18 cellular contexts compared by ENCODE assay signal in genomic region chr3:34212175-34212574, GRCh38.
DNase-seq lines count a peak whose midpoint lies in the region; ATAC-seq and TF ChIP-seq lines count a peak whose summit lies in the region.
"Had no signal": no experiment of that assay in that cellular context is flagged by ENCODE, and none has a peak within 500 bp of the region (broad histone marks: within the 10 kb centered on the region; RNA-seq: fewer than 3 reads in every experiment).

No MANE protein-coding gene starts in this region.

- intact Hi-C loops in ascending aorta (cut with DNase I) (loop anchor here (5.0 kb wide), 1 partner anchor 45 kb away; no protein-coding TSS in a partner anchor), left ventricle myocardium superior (cut with micrococcal nuclease) (no loop called here)

- no peaks in the 10 kb centered on the region for H3K27me3 ChIP-seq in ascending aorta
- H3K27me3 ChIP-seq in skeletal muscle satellite cell (ENCODE audit: control insufficient read depth, insufficient read depth, low read length) = no peaks in the 10 kb centered on the region
- H3K27me3 ChIP-seq: gastrocnemius medialis, tibial nerve had no signal

- H3K9ac ChIP-seq in skeletal muscle satellite cell (ENCODE audit: low read depth, low read length) = no peak overlapping the region

- DNase-seq in ascending aorta (ENCODE audit: low spot score in 2 of 2) = peak in 1 of 2 donors; percentile 64
- peak; percentile 12 to 17 for DNase-seq in foreskin fibroblast
- no peak for DNase-seq in DMS53 treated with DMSO at 0.1 percent for 48 hours (lab: John Stamatoyannopoulos, UW; ENCODE audit: unreplicated experiment)
- DNase-seq in left ventricle myocardium superior = no peak
- no peak for DNase-seq in RKO (ENCODE audit: low spot score)
- DNase-seq: activated CD8-positive, alpha-beta T cell treated with anti-CD3 and anti-CD28 coated beads, Interleukin-2, amount 10 ng/mL, durations not matched to agents 7 days and 5 days; gastrocnemius medialis; islet precursor cell; posterior cingulate gyrus; stimulated activated CD4-positive, alpha-beta T cell treated with anti-CD3 and anti-CD28 coated beads, Interleukin-1b, Interleukin-23, amount 100 ng/mL, for 48 hours had no signal

- H3K36me3 ChIP-seq in ascending aorta (no peaks in the 10 kb centered on the region), skeletal muscle satellite cell (ENCODE audit: insufficient read depth, low read length) (no peaks in the 10 kb centered on the region)
- H3K36me3 ChIP-seq: gastrocnemius medialis, tibial nerve had no signal

- H3K4me3 ChIP-seq in ascending aorta = no peak overlapping the region
- H3K4me3 ChIP-seq in foreskin fibroblast (ENCODE audit: low read depth in 1 of 2, low read length in 2 of 2) = no peak overlapping the region
- no peak overlapping the region for H3K4me3 ChIP-seq in skeletal muscle satellite cell (ENCODE audit: low read length)
- H3K4me3 ChIP-seq: gastrocnemius medialis, GM23338, SK-N-MC, tibial nerve had no signal

- ATAC-seq in GM18868 (IDR thresholded peaks at IDR 0.05; ENCODE audit: unreplicated experiment) (peak; percentile 40), HG03095 (IDR thresholded peaks at IDR 0.05; ENCODE audit: unreplicated experiment) (no peak), left ventricle myocardium superior (no peak)
- ATAC-seq: activated CD8-positive, alpha-beta T cell treated with anti-CD3 and anti-CD28 coated beads, Interleukin-2, amount 10 ng/mL, durations not matched to agents 7 days and 5 days; activated T-helper 17 cell treated with anti-CD3 and anti-CD28 coated beads, Interleukin-2, amount 50 U/mL, for 72 hours; gastrocnemius medialis; GM23338 had no signal

- peak overlapping the region; percentile 13 for H3K4me2 ChIP-seq in skeletal muscle satellite cell (ENCODE audit: low read length)
- H3K4me2 ChIP-seq: GM23338 had no signal

- TF ChIP-seq CTCF in ascending aorta (IDR thresholded peaks at IDR 0.05) = no peak
- TF ChIP-seq CTCF in foreskin fibroblast (IDR thresholded peaks at IDR 0.05; ENCODE audit: low read depth, low read length) = no peak

- H3K27ac ChIP-seq in ascending aorta = peak overlapping the region; percentile 68 to 82
- H3K27ac ChIP-seq: C4-2B, gastrocnemius medialis, tibial nerve had no signal

- H3K4me1 ChIP-seq in ascending aorta (peaks cover 3 to 27% of the 10 kb centered on the region in 2 donors), skeletal muscle satellite cell (ENCODE audit: control insufficient read depth, insufficient read depth, low read length) (peaks cover 21% of the 10 kb centered on the region)
- H3K4me1 ChIP-seq: gastrocnemius medialis had no signal

- H3K9me3 ChIP-seq in ascending aorta = no peaks in the 10 kb centered on the region
- no peaks in the 10 kb centered on the region for H3K9me3 ChIP-seq in skeletal muscle satellite cell (replicated peaks; ENCODE audit: low read length)
- H3K9me3 ChIP-seq: gastrocnemius medialis, tibial nerve had no signal

Comparison
In these comparisons a context has a peak if more than half of its experiments do, and no peak if none do; other contexts are left out.
1. DNase-seq: peak in foreskin fibroblast (2 of 2); none in DMS53 treated with DMSO at 0.1 percent for 48 hours (single experiment), left ventricle myocardium superior (single experiment) and RKO (single experiment).